Comparison of ENCODE assay signal across 8 cellular contexts in the genomic region with DNA sequence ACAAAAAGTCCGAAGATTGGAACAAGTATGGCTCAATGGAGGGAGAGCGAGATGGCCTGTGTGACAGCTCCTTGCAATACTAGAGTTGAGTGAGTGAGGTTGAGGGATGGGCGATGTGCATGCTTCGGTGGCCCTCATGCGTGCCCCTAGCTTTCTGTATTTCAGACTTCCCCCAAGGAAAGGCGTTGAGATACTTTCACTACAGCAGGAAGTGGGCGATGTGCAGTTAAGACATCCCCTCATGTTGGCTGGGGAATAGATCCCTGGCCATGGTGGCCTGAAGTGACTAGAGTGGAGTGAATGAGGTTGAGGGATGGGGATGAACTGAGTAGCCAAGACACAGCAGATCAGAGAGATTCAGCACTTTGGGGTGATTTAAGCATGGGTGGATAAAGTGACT.
"Had no signal": no experiment of that assay in that cellular context is flagged by ENCODE, and none has a peak within 500 bp of the region (broad histone marks: within the 10 kb centered on the region; RNA-seq: fewer than 3 reads in every experiment).

No MANE protein-coding gene starts in this region.

- DNase-seq: GDM1, GF-D8 had no signal

- H3K4me3 ChIP-seq: GM12878 had no signal

- FAIRE-seq: G401.6, GM12891, GM12892, GM18507, GM19239 had no signal

- ATAC-seq: GM12878 had no signal
